In the genomic region with DNA sequence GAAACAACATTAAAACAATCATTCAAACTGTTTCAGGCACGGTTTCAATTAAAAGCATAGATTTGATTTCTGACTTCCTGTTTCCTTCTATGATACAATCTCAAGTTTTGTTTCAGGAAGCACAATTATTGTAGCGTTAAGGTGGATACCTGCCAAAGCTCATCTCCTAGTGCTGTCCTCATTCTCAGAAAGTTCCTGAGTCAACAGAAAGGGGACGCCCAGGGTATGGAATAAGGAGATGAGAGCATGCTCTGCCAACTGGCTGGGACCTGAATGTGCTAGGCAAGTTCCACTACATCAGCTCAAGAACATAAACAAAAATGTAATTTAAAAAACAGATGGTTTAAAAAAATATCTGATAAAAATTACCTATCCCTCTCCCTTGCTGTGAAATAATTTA, we compare ENCODE assay signal across 11 cellular contexts. TPM values are rescaled to one million over a fixed set of nuclear protein-coding genes. Genes with fewer than 3 reads are reported as not detected.
A peak's percentile ranks its signal among the peaks of the same experiment; 100 is the strongest.
DNase-seq lines count a peak whose midpoint lies in the region; ATAC-seq and TF ChIP-seq lines count a peak whose summit lies in the region.
"Had no signal": no experiment of that assay in that cellular context is flagged by ENCODE, and none has a peak within 500 bp of the region (broad histone marks: within the 10 kb centered on the region; RNA-seq: fewer than 3 reads in every experiment).

No MANE protein-coding gene starts in this region.

- H3K36me3 ChIP-seq in Caco-2 (ENCODE audit: control insufficient read depth, insufficient read depth, low read length): no peaks in the 10 kb centered on the region; the same call in 1 of the 2 replicates
- H3K36me3 ChIP-seq in breast epithelium: no peaks in the 10 kb centered on the region

- intact Hi-C loops in Caco-2 (cut with micrococcal nuclease; ENCODE audit: unreplicated experiment) (no loop called here), breast epithelium (cut with DNase I; ENCODE audit: low total_unique reads) (no loop called here)

- H3K9me3 ChIP-seq in Caco-2: no peaks in the 10 kb centered on the region
- no peaks in the 10 kb centered on the region for H3K9me3 ChIP-seq in breast epithelium
- H3K9me3 ChIP-seq: HAP-1 had no signal

- H3K4me3 ChIP-seq in Caco-2 (ENCODE audit: low read depth, low read length): no peak overlapping the region
- no peak overlapping the region for H3K4me3 ChIP-seq in breast epithelium
- H3K4me3 ChIP-seq: HAP-1 had no signal

- no peak for TF ChIP-seq CTCF in Caco-2 (IDR thresholded peaks at IDR 0.05; ENCODE audit: insufficient read depth in 1 of 2, low read depth in 1 of 2, low read length in 1 of 2, severe bottlenecking in 1 of 2, unreplicated experiment in 1 of 2)
- peak in 2 of 3 donors; percentile 15 to 37 for TF ChIP-seq CTCF in breast epithelium (IDR thresholded peaks at IDR 0.05)
- TF ChIP-seq CTCF in HFFc6 (IDR thresholded peaks at IDR 0.05): no peak

- POLR2A ChIA-PET in Caco-2 (lab: Charles Lee): no interaction called here
- POLR2A ChIA-PET in naive thymus-derived CD8-positive, alpha-beta T cell (lab: Charles Lee): interaction anchor here (1.0 to 8.0 kb wide), 8 partner anchors 9 to 200 kb away, joined by 3 to 238 read pairs (median 10); partner anchors contain the start of genes CORO2A and TBC1D2

- H3K27ac Mint-ChIP-seq in Caco-2 (ENCODE audit: unreplicated experiment) (peak overlapping the region; percentile 7), HFFc6 (no peak overlapping the region)
- peak overlapping the region; percentile 88 to 99 (median 94) for H3K27ac Mint-ChIP-seq in naive thymus-derived CD8-positive, alpha-beta T cell
- H3K27ac Mint-ChIP-seq: progenitor cell of endocrine pancreas had no signal

- H3K27ac ChIP-seq in breast epithelium: peak overlapping the region in 1 of 2 donors; percentile 45

- no peak for TF ChIP-seq POLR2A in breast epithelium (IDR thresholded peaks at IDR 0.05)

- peak in 1 of 2 donors; percentile 5 for ATAC-seq in naive thymus-derived CD8-positive, alpha-beta T cell
- no peak for ATAC-seq in HG02970 (IDR thresholded peaks at IDR 0.05; ENCODE audit: low FRiP score, unreplicated experiment)

- H3K4me1 Mint-ChIP-seq in Caco-2 (ENCODE audit: low read depth, unreplicated experiment): peaks cover 29% of the 10 kb centered on the region
- H3K4me1 Mint-ChIP-seq in naive thymus-derived CD8-positive, alpha-beta T cell: peaks cover 23 to 58% (median 53%) of the 10 kb centered on the region in 4 donors
- peaks cover 25% of the 10 kb centered on the region for H3K4me1 Mint-ChIP-seq in HFFc6 (ENCODE audit: low read depth)

- no TSS peak for BruUV-seq in Caco-2 (replicated peaks; lab: Mats Ljungman, UMichigan)

- peaks cover 15% of the 10 kb centered on the region for H3K36me3 Mint-ChIP-seq in Caco-2 (ENCODE audit: insufficient read depth, unreplicated experiment)
- H3K36me3 Mint-ChIP-seq in naive thymus-derived CD8-positive, alpha-beta T cell: peaks cover 4 to 30% (median 6%) of the 10 kb centered on the region in 3 donors
- no peaks in the 10 kb centered on the region for H3K36me3 Mint-ChIP-seq in HFFc6 (ENCODE audit: low read depth)

- no peak overlapping the region for H3K4me3 Mint-ChIP-seq in Caco-2 (ENCODE audit: unreplicated experiment)
- H3K4me3 Mint-ChIP-seq in naive thymus-derived CD8-positive, alpha-beta T cell: peak overlapping the region; percentile 84 to 99 (median 92)
- H3K4me3 Mint-ChIP-seq in HFFc6: no peak overlapping the region

- CTCF ChIA-PET in Caco-2 (lab: Charles Lee): interaction anchor here (1.1 kb wide), 1 partner anchor 71 kb away, joined by 3 read pairs; the partner anchor contains the start of gene CORO2A

- H3K27me3 Mint-ChIP-seq in Caco-2 (ENCODE audit: insufficient read depth, unreplicated experiment): no peaks in the 10 kb centered on the region
- no peaks in the 10 kb centered on the region for H3K27me3 Mint-ChIP-seq in naive thymus-derived CD8-positive, alpha-beta T cell
- H3K27me3 Mint-ChIP-seq in HFFc6 (ENCODE audit: insufficient read depth): peaks cover 2% of the 10 kb centered on the region; the same call in 1 of the 2 replicates

- no peak for DNase-seq in Caco-2
- peak; percentile 61 for DNase-seq in M059J (ENCODE audit: low read depth)
- DNase-seq in breast epithelium (ENCODE audit: low spot score in 2 of 2): peak in 1 of 2 donors; percentile 71
- DNase-seq in naive thymus-derived CD8-positive, alpha-beta T cell: peak in 2 of 10 donors; percentile 21 to 24
- no peak for DNase-seq in HFFc6
- no peak for DNase-seq in NCI-H2171 treated with DMSO at 0.1 percent for 48 hours (lab: John Stamatoyannopoulos, UW)
- no peak for DNase-seq in NCI-H146 (lab: John Stamatoyannopoulos, UW)
- DNase-seq: hypothalamus had no signal

- H3K9me3 Mint-ChIP-seq in Caco-2 (ENCODE audit: unreplicated experiment) (no peaks in the 10 kb centered on the region), HFFc6 (no peaks in the 10 kb centered on the region)
- H3K9me3 Mint-ChIP-seq in naive thymus-derived CD8-positive, alpha-beta T cell: no peaks in the 10 kb centered on the region

- H3K27me3 ChIP-seq in Caco-2 (replicated peaks; ENCODE audit: control insufficient read depth, insufficient read depth, low read length) (no peaks in the 10 kb centered on the region), breast epithelium (no peaks in the 10 kb centered on the region)

- H3K4me1 ChIP-seq in Caco-2: peaks cover 26% of the 10 kb centered on the region
- H3K4me1 ChIP-seq in breast epithelium: peaks cover 0 to 4% of the 10 kb centered on the region in 2 donors

RNA-seq across cellular contexts. Expression of gene TRIM14, which starts 2.1 kb away (rescaled TPM):
- total RNA-seq in Caco-2 (2022): 30.3 and 34.5 TPM in 2 replicates
- total RNA-seq in M059J (2014; rRNA removed; shearing (Covaris generic)): 59.0 and 78.0 TPM in 2 replicates
- 10 to 100 TPM in 2 of 3 donors, 1 to 10 TPM in 1; 8.8 to 14.9 (median 14.6) TPM for total RNA-seq in breast epithelium
- total RNA-seq in naive thymus-derived CD8-positive, alpha-beta T cell: 10 to 100 TPM; 76.9 to 78.1 TPM
- 10 to 100 TPM; 48.7 to 84.0 (median 68.4) TPM for polyA plus RNA-seq in naive thymus-derived CD8-positive, alpha-beta T cell
- 10 to 100 TPM; 34.6 to 38.2 (median 36.0) TPM for total RNA-seq in HFFc6 (2021; fragmentation: NEBNext Ultra II Directional; extraction: Animal tissue kit (Norgen Biotek cat#: 25700))

Comparison
In these comparisons a context has a peak if more than half of its experiments do, and no peak if none do; other contexts are left out.
1. H3K4me3 Mint-ChIP-seq: peak in naive thymus-derived CD8-positive, alpha-beta T cell (10 of 10); none in Caco-2 (single experiment) and HFFc6 (single experiment).
2. CTCF ChIP-seq: peak in breast epithelium (2 of 3); none in Caco-2 (0 of 2) and HFFc6 (single experiment).